ENCODE assay signal across 9 cellular contexts in the genomic region with DNA sequence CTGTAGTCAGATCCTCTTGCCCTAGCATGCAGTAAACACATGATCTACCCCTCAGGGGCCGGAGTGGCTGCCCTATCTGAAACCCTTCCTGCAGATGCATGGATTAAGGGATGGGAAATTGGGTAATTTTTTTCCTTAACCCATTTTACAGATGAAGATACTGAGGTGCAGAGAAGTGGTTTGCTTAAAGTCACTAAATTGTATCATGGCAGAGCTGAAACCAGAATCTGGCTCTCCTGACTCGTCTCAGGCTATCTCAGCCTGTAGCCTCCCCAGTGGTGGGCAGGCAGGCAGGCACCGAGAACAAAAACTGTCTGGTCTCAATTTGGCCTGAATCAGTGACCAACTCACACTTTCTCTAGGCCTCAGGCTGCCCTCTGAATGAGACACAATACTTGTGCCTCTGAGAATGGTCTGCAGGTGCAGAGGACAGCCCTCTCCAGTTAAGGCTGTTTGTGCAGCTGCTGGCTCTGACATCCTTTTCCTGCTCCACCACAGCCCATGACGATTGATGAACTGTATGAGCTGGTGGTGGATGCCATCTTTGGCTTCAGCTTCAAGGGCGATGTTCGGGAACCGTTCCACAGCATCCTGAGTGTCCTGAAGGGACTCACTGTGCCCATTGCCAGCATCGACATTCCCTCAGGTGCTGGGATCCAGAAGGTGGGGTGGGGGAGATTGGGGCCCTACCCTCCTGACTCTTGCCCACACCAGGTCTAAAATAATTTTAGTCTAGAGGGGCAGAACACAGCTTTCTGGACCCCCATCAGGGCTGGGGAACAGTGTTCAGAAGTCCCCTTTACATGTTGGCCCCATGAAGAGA. TPM values are rescaled to one million over a fixed set of nuclear protein-coding genes. Genes with fewer than 3 reads are reported as not detected.
DNase-seq lines count a peak whose midpoint lies in the region; ATAC-seq and TF ChIP-seq lines count a peak whose summit lies in the region.
"Had no signal": no experiment of that assay in that cellular context is flagged by ENCODE, and none has a peak within 500 bp of the region (broad histone marks: within the 10 kb centered on the region; RNA-seq: fewer than 3 reads in every experiment).

No MANE protein-coding gene starts in this region.

- H3K27ac Mint-ChIP-seq in activated CD8-positive, alpha-beta T cell treated with anti-CD3 and anti-CD28 coated beads for 36 hours: peak overlapping the region; percentile 81
- H3K27ac Mint-ChIP-seq in naive thymus-derived CD4-positive, alpha-beta T cell: peak overlapping the region; percentile 21 to 97 (median 81)

- POLR2A ChIA-PET in activated CD8-positive, alpha-beta T cell treated with anti-CD3 and anti-CD28 coated beads for 36 hours (lab: Charles Lee): interaction anchor here (0.9 to 5.2 kb wide), 13 partner anchors 8 to 222 kb away, joined by 3 to 66 read pairs (median 4); a partner anchor contains a TSS
- POLR2A ChIA-PET in naive thymus-derived CD4-positive, alpha-beta T cell (lab: Charles Lee): interaction anchor here (0.6 to 4.2 kb wide), 8 partner anchors 10 to 194 kb away, joined by 3 to 58 read pairs (median 4); a partner anchor contains a TSS

- no peaks in the 10 kb centered on the region for H3K27me3 ChIP-seq in MM.1S (replicated peaks; ENCODE audit: insufficient read depth, low read length)
- no peaks in the 10 kb centered on the region for H3K27me3 ChIP-seq in naive thymus-derived CD4-positive, alpha-beta T cell (ENCODE audit: control insufficient read depth in 2 of 2, insufficient read depth in 2 of 2, low read length in 2 of 2)
- H3K27me3 ChIP-seq: esophagus squamous epithelium had no signal

- H3K4me3 Mint-ChIP-seq in activated CD8-positive, alpha-beta T cell treated with anti-CD3 and anti-CD28 coated beads for 36 hours: peak overlapping the region; percentile 77
- peak overlapping the region; percentile 76 to 93 (median 87) for H3K4me3 Mint-ChIP-seq in naive thymus-derived CD4-positive, alpha-beta T cell

- peaks cover 36% of the 10 kb centered on the region for H3K36me3 Mint-ChIP-seq in activated CD8-positive, alpha-beta T cell treated with anti-CD3 and anti-CD28 coated beads for 36 hours (ENCODE audit: low read depth)
- H3K36me3 Mint-ChIP-seq in naive thymus-derived CD4-positive, alpha-beta T cell: peaks cover 3 to 13% (median 8%) of the 10 kb centered on the region in 5 donors

- peaks cover 42% of the 10 kb centered on the region for H3K79me2 ChIP-seq in MM.1S (ENCODE audit: low read length)

- peaks cover 17% of the 10 kb centered on the region; the same call in 1 of the 2 replicates for H3K36me3 ChIP-seq in MM.1S (replicated peaks; ENCODE audit: insufficient read depth, low read length)
- peaks cover 0 to 46% (median 3%) of the 10 kb centered on the region in 3 experiments for H3K36me3 ChIP-seq in naive thymus-derived CD4-positive, alpha-beta T cell (ENCODE audit: control insufficient read depth in 2 of 3, insufficient read depth in 3 of 3, low read length in 3 of 3)

- H3F3A ChIP-seq in MM.1S (ENCODE audit: insufficient read depth, low read length): peaks cover 37% of the 10 kb centered on the region

- peaks cover 20% of the 10 kb centered on the region for H3K4me1 ChIP-seq in MM.1S (ENCODE audit: low read length)
- peaks cover 8 to 12% of the 10 kb centered on the region in 2 donors for H3K4me1 ChIP-seq in naive thymus-derived CD4-positive, alpha-beta T cell (ENCODE audit: control insufficient read depth in 2 of 2, insufficient read depth in 2 of 2, low read length in 2 of 2)

- no peak overlapping the region for H2AFZ ChIP-seq in MM.1S (ENCODE audit: low read length)

- no peaks in the 10 kb centered on the region for H4K20me1 ChIP-seq in MM.1S (ENCODE audit: insufficient read depth, low read length)

- no peaks in the 10 kb centered on the region for H3K9me3 Mint-ChIP-seq in activated CD8-positive, alpha-beta T cell treated with anti-CD3 and anti-CD28 coated beads for 36 hours
- no peaks in the 10 kb centered on the region for H3K9me3 Mint-ChIP-seq in naive thymus-derived CD4-positive, alpha-beta T cell

- H3K4me2 ChIP-seq in MM.1S (ENCODE audit: low read depth, low read length): peak overlapping the region; percentile 91; the same call in 1 of the 2 replicates

- peak overlapping the region; percentile 29; the same call in 1 of the 2 replicates for H3K27ac ChIP-seq in MM.1S (ENCODE audit: low read length)
- H3K27ac ChIP-seq in naive thymus-derived CD4-positive, alpha-beta T cell (ENCODE audit: low read depth, low read length): peak overlapping the region; percentile 89

- H3K4me3 ChIP-seq in MM.1S (ENCODE audit: low read length): 0 out of 2 replicates have a peak overlapping the region, but pooled peaks have one; percentile 94
- no peak overlapping the region for H3K4me3 ChIP-seq in naive thymus-derived CD4-positive, alpha-beta T cell (ENCODE audit: low read length)

- TF ChIP-seq CTCF in MM.1S (IDR thresholded peaks at IDR 0.05; ENCODE audit: low read length) (no peak), omental fat pad (IDR thresholded peaks at IDR 0.05) (no peak)
- TF ChIP-seq CTCF in activated CD8-positive, alpha-beta T cell treated with anti-CD3 and anti-CD28 coated beads for 36 hours (IDR thresholded peaks at IDR 0.05): no peak

- 0 out of 2 replicates have a peak overlapping the region, but pooled peaks have one; percentile 86 for H3K9ac ChIP-seq in MM.1S (ENCODE audit: low read length)

- no peaks in the 10 kb centered on the region for H3K27me3 Mint-ChIP-seq in activated CD8-positive, alpha-beta T cell treated with anti-CD3 and anti-CD28 coated beads for 36 hours
- no peaks in the 10 kb centered on the region for H3K27me3 Mint-ChIP-seq in naive thymus-derived CD4-positive, alpha-beta T cell

- ATAC-seq in activated CD8-positive, alpha-beta T cell treated with anti-CD3 and anti-CD28 coated beads for 36 hours: no peak
- ATAC-seq in naive thymus-derived CD4-positive, alpha-beta T cell: no peak
- no peak for ATAC-seq in omental fat pad (ENCODE audit: low FRiP score)

- intact Hi-C loops in activated CD8-positive, alpha-beta T cell treated with anti-CD3 and anti-CD28 coated beads for 36 hours (cut with micrococcal nuclease): no loop called here
- intact Hi-C loops in naive thymus-derived CD4-positive, alpha-beta T cell (cut with micrococcal nuclease): no loop called here

- H3K4me1 Mint-ChIP-seq in activated CD8-positive, alpha-beta T cell treated with anti-CD3 and anti-CD28 coated beads for 36 hours (ENCODE audit: low read depth): peaks cover 32% of the 10 kb centered on the region
- H3K4me1 Mint-ChIP-seq in naive thymus-derived CD4-positive, alpha-beta T cell: peaks cover 16 to 32% (median 28%) of the 10 kb centered on the region in 7 donors

- H3K9me2 ChIP-seq in MM.1S (replicated peaks; ENCODE audit: insufficient read depth, low read length): no peaks in the 10 kb centered on the region

- H3K9me3 ChIP-seq in MM.1S (replicated peaks; ENCODE audit: insufficient read depth, low read length): no peaks in the 10 kb centered on the region
- no peaks in the 10 kb centered on the region for H3K9me3 ChIP-seq in naive thymus-derived CD4-positive, alpha-beta T cell (ENCODE audit: control insufficient read depth in 2 of 3, low read length in 3 of 3)
- H3K9me3 ChIP-seq: esophagus squamous epithelium had no signal

- CTCF ChIA-PET in activated CD8-positive, alpha-beta T cell treated with anti-CD3 and anti-CD28 coated beads for 36 hours (lab: Charles Lee): interaction anchor here (1.0 to 5.8 kb wide), 11 partner anchors 11 to 207 kb away, joined by 3 to 24 read pairs (median 5); a partner anchor contains a TSS
- CTCF ChIA-PET in naive thymus-derived CD4-positive, alpha-beta T cell (lab: Charles Lee): interaction anchor here (0.6 to 1.6 kb wide), 4 partner anchors 10 to 123 kb away, joined by 3 to 5 read pairs (median 4); no protein-coding TSS in a partner anchor

- DNase-seq in DMS53 (lab: John Stamatoyannopoulos, UW): peak; percentile 94
- peak; percentile 59 for DNase-seq in MM.1S
- peak; percentile 21 for DNase-seq in activated CD8-positive, alpha-beta T cell treated with anti-CD3 and anti-CD28 coated beads for 36 hours
- no peak for DNase-seq in naive thymus-derived CD4-positive, alpha-beta T cell
- DNase-seq in SW 1271 (lab: John Stamatoyannopoulos, UW): no peak
- no peak for DNase-seq in omental fat pad (ENCODE audit: low spot score)
- DNase-seq in stimulated activated CD8-positive, alpha-beta memory T cell treated with anti-CD3 and anti-CD28 coated beads, Interleukin-4, amount 100 ng/mL, for 48 hours: no peak
- no peak for DNase-seq in amygdala (lab: John Stamatoyannopoulos, UW)
- DNase-seq: esophagus squamous epithelium had no signal

RNA-seq across cellular contexts. Expression of a gene that starts 1.5 kb away (rescaled TPM):
- 10 to 100 TPM; 65.4 to 68.6 TPM for total RNA-seq in activated CD8-positive, alpha-beta T cell treated with anti-CD3 and anti-CD28 coated beads for 36 hours
- total RNA-seq in naive thymus-derived CD4-positive, alpha-beta T cell: 10 to 100 TPM; 25.6 to 58.8 (median 40.7) TPM
- 100 to 1,000 TPM in 1 of 2 donors, 10 to 100 TPM in 1; 98.0 to 113 TPM for polyA plus RNA-seq in naive thymus-derived CD4-positive, alpha-beta T cell
- 10 to 100 TPM; 49.4 to 71.5 (median 58.9) TPM for total RNA-seq in omental fat pad

RNA-seq across cellular contexts. Expression of a gene that starts 8.2 kb away (rescaled TPM):
- 10 to 100 TPM; 50.7 to 51.0 TPM for total RNA-seq in activated CD8-positive, alpha-beta T cell treated with anti-CD3 and anti-CD28 coated beads for 36 hours
- 10 to 100 TPM; 33.3 to 49.6 (median 39.1) TPM for total RNA-seq in naive thymus-derived CD4-positive, alpha-beta T cell
- polyA plus RNA-seq in naive thymus-derived CD4-positive, alpha-beta T cell: 10 to 100 TPM; 46.5 to 59.1 TPM
- total RNA-seq in omental fat pad: 10 to 100 TPM; 30.2 to 77.5 (median 35.5) TPM

RNA-seq across cellular contexts. Expression of a gene that starts 13.6 kb away (rescaled TPM):
- total RNA-seq in activated CD8-positive, alpha-beta T cell treated with anti-CD3 and anti-CD28 coated beads for 36 hours: 10 to 100 TPM; 19.8 to 20.2 TPM
- total RNA-seq in naive thymus-derived CD4-positive, alpha-beta T cell: 10 to 100 TPM in 1 of 5 experiments, 1 to 10 TPM in 4; 2.8 to 10.2 (median 7.4) TPM
- polyA plus RNA-seq in naive thymus-derived CD4-positive, alpha-beta T cell: 1 to 10 TPM in 1 of 2 donors, under 1 TPM in 1; 0.97 to 1.5 TPM
- total RNA-seq in omental fat pad: not detected
- total RNA-seq: esophagus squamous epithelium had no signal

RNA-seq across cellular contexts. Expression of a gene that starts 20.8 kb away (rescaled TPM):
- 10 to 100 TPM; 14.4 to 14.9 TPM for total RNA-seq in activated CD8-positive, alpha-beta T cell treated with anti-CD3 and anti-CD28 coated beads for 36 hours
- 10 to 100 TPM in 1 of 5 experiments, under 1 TPM in 1, not detected in 3; 0.24 to 14.4 TPM for total RNA-seq in naive thymus-derived CD4-positive, alpha-beta T cell
- not detected for polyA plus RNA-seq in naive thymus-derived CD4-positive, alpha-beta T cell
- total RNA-seq in omental fat pad: 1 to 10 TPM in 1 of 4 donors, under 1 TPM in 3; 0.16 to 4.2 (median 0.23) TPM

RNA-seq across cellular contexts. Expression of a gene that starts 26.1 kb away (rescaled TPM):
- not detected for total RNA-seq in activated CD8-positive, alpha-beta T cell treated with anti-CD3 and anti-CD28 coated beads for 36 hours
- total RNA-seq in naive thymus-derived CD4-positive, alpha-beta T cell: not detected
- polyA plus RNA-seq in naive thymus-derived CD4-positive, alpha-beta T cell: not detected
- total RNA-seq in omental fat pad: 1 to 10 TPM in 1 of 4 donors, not detected in 3; 2.8 TPM

Comparison
In these comparisons a context has a peak if more than half of its experiments do, and no peak if none do; other contexts are left out.
1. DNase-seq: peak in DMS53 (single experiment), MM.1S (single experiment) and activated CD8-positive, alpha-beta T cell treated with anti-CD3 and anti-CD28 coated beads for 36 hours (single experiment); none in naive thymus-derived CD4-positive, alpha-beta T cell (0 of 9), SW 1271 (0 of 2), omental fat pad (single experiment), stimulated activated CD8-positive, alpha-beta memory T cell treated with anti-CD3 and anti-CD28 coated beads, Interleukin-4, amount 100 ng/mL, for 48 hours (single experiment) and amygdala (0 of 56).